Comparison of ENCODE assay signal across 1 cellular context in the genomic region with DNA sequence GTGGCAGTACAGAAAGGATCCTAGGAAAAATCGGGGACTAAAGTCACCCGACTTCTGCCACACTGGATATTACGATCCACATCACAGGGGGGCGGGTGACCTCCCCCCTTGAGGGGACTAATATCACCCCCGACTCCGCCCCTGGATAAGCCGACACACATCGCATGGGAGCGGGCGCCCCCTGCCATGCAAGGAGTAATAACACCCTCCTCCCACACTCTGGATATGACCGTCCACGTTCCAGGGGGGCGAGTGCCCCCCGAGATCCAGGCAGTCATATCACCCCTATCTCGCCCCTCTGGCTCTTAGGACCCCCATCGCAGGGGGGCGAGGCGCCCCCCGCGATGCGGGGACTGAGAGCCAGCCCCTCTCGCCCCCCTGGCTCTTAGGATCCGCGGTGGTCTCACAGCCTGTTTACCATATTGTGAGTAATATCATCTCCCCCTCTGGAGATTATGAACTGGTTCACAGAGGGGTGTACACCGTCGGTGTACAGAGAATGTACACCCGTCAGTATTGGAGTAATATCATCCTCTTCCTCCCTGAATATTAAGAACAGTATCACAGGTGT.
A peak's percentile ranks its signal among the peaks of the same experiment; 100 is the strongest.
TF ChIP-seq lines count a peak whose summit lies in the region.

No MANE protein-coding gene starts in this region.

TF ChIP-seq in HepG2, 621 proteins besides CTCF, POLR2A, EP300 and RAD21 (continued from another document):
- TF ChIP-seq, protein P1, sequence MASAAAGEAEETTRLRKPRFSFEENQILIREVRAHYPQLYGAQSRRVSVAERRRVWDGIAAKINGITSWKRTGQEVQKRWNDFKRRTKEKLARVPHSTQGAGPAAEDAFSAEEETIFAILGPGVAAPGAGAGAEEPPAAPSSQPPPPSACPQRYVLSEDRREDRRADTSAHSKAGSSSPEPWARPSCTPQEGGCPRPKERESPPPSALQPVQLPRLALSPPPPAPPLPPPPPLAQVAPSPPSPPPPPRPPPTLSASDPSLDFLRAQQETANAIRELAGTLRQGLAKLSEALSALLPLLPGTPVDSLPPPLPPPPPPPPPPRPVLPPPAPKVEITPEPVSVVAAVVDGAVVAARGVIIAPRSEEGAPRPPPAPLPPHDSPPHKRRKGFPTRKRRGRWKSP (CRISPR knock-in tag; IDR thresholded peaks at IDR 0.05) = no peak
- TF ChIP-seq, protein P2, sequence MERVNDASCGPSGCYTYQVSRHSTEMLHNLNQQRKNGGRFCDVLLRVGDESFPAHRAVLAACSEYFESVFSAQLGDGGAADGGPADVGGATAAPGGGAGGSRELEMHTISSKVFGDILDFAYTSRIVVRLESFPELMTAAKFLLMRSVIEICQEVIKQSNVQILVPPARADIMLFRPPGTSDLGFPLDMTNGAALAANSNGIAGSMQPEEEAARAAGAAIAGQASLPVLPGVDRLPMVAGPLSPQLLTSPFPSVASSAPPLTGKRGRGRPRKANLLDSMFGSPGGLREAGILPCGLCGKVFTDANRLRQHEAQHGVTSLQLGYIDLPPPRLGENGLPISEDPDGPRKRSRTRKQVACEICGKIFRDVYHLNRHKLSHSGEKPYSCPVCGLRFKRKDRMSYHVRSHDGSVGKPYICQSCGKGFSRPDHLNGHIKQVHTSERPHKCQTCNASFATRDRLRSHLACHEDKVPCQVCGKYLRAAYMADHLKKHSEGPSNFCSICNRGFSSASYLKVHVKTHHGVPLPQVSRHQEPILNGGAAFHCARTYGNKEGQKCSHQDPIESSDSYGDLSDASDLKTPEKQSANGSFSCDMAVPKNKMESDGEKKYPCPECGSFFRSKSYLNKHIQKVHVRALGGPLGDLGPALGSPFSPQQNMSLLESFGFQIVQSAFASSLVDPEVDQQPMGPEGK (CRISPR knock-in tag; IDR thresholded peaks at IDR 0.05) = peak; percentile 57
- no peak for TF ChIP-seq ZNF33B (CRISPR knock-in tag; IDR thresholded peaks at IDR 0.05)
- no peak for TF ChIP-seq HMGA1 (CRISPR knock-in tag; conservative IDR thresholded peaks at IDR 0.05)
- TF ChIP-seq KIAA2018 (CRISPR knock-in tag; IDR thresholded peaks at IDR 0.05; ENCODE audit: borderline replicate concordance) = no peak
